ENCODE assay signal across 8 cellular contexts in the genomic region with DNA sequence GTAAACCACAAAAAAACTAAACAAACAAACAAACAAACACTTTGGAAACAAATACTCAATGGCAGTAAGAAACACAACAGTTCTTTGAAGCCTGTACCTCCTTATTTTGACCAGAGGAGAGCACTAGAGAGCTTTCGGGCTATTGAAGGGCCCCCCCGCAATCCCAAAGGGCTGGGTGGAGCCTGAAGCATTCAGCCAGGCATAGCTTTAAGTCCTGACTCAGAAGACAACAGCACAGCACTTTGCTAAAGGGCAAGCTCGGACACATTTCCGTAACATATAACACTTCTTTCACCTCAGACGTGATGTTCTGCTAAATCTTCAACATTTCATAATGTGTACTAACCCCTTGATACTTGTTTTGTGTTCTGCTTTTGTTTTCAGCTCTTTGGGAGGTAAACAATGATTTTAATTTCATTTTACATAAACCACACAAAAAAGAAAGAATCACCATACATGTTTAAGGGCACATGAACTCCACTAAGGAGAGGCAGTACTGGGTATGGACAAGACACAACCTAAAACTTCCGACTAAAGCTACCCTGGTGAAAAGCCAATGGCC. TPM values are rescaled to one million over a fixed set of nuclear protein-coding genes. Genes with fewer than 3 reads are reported as not detected.
DNase-seq lines count a peak whose midpoint lies in the region; FAIRE-seq and TF ChIP-seq lines count a peak whose summit lies in the region.

No MANE protein-coding gene starts in this region.

- H3K27me3 ChIP-seq in Karpas-422 (ENCODE audit: low read length) (no peaks in the 10 kb centered on the region), bronchial epithelial cell (ENCODE audit: control insufficient read depth, insufficient read depth, low read length) (no peaks in the 10 kb centered on the region), skeletal muscle satellite cell (ENCODE audit: control insufficient read depth, insufficient read depth, low read length) (no peaks in the 10 kb centered on the region)

- intact Hi-C loops in OCI-LY7 (cut with micrococcal nuclease; ENCODE audit: unreplicated experiment): loop anchor here (1.0 to 5.0 kb wide), 6 partner anchors 62 to 660 kb away; no protein-coding TSS in a partner anchor

- H3K4me3 ChIP-seq in Karpas-422 (ENCODE audit: low read length) (no peak overlapping the region), OCI-LY7 (ENCODE audit: low read depth, low read length, poor library complexity, severe bottlenecking) (no peak overlapping the region), bronchial epithelial cell (ENCODE audit: low read depth, low read length) (no peak overlapping the region), skeletal muscle satellite cell (ENCODE audit: low read length) (peak overlapping the region; percentile 56)

- H4K20me1 ChIP-seq in Karpas-422 (ENCODE audit: insufficient read depth, low read depth, low read length) (no peaks in the 10 kb centered on the region), OCI-LY7 (ENCODE audit: insufficient read depth, low read length) (no peaks in the 10 kb centered on the region)

- H3K9me3 Mint-ChIP-seq in activated naive CD4-positive, alpha-beta T cell treated with anti-CD3 and anti-CD28 coated beads, Interleukin-2, amount 10 ng/mL, durations not matched to agents 7 days and 5 days: no peaks in the 10 kb centered on the region

- TF ChIP-seq POLR2A in H54 (IDR thresholded peaks at IDR 0.05; ENCODE audit: low read depth, low read length): peak; percentile 19; the same call in 1 of the 2 replicates

- H3K79me2 ChIP-seq in Karpas-422 (ENCODE audit: low read length): no peaks in the 10 kb centered on the region
- H3K79me2 ChIP-seq in OCI-LY7 (ENCODE audit: insufficient read depth, low read depth, low read length): no peaks in the 10 kb centered on the region

- H3K4me1 Mint-ChIP-seq in activated naive CD4-positive, alpha-beta T cell treated with anti-CD3 and anti-CD28 coated beads, Interleukin-2, amount 10 ng/mL, durations not matched to agents 7 days and 5 days: no peaks in the 10 kb centered on the region

- H3K36me3 ChIP-seq in Karpas-422 (ENCODE audit: insufficient read depth, low read length): no peaks in the 10 kb centered on the region
- H3K36me3 ChIP-seq in OCI-LY7 (ENCODE audit: insufficient read depth, low read length): no peaks in the 10 kb centered on the region
- no peaks in the 10 kb centered on the region for H3K36me3 ChIP-seq in bronchial epithelial cell (ENCODE audit: control insufficient read depth, insufficient read depth, low read length)
- no peaks in the 10 kb centered on the region for H3K36me3 ChIP-seq in skeletal muscle satellite cell (ENCODE audit: insufficient read depth, low read length)

- no peak overlapping the region for H3K27ac ChIP-seq in Karpas-422 (ENCODE audit: low read length)
- H3K27ac ChIP-seq in OCI-LY7 (ENCODE audit: low read depth, low read length, poor library complexity, severe bottlenecking): no peak overlapping the region

- peak overlapping the region; percentile 40 for H3K4me2 ChIP-seq in Karpas-422 (ENCODE audit: low read depth, low read length, poor library complexity, severe bottlenecking)
- peak overlapping the region; percentile 48 for H3K4me2 ChIP-seq in OCI-LY7 (ENCODE audit: low read length)
- H3K4me2 ChIP-seq in skeletal muscle satellite cell (ENCODE audit: low read length): peak overlapping the region; percentile 77

- FAIRE-seq in H54 (lab: Jason Lieb, UNC) (peak; percentile 89), bronchial epithelial cell (lab: Jason Lieb, UNC) (peak; percentile 77)

- CTCF ChIA-PET in activated naive CD4-positive, alpha-beta T cell treated with anti-CD3 and anti-CD28 coated beads, Interleukin-2, amount 10 ng/mL, durations not matched to agents 7 days and 5 days (lab: Charles Lee): interaction anchor here (0.6 to 2.6 kb wide), 6 partner anchors 13 to 692 kb away, joined by 3 to 21 read pairs (median 3); no protein-coding TSS in a partner anchor
- CTCF ChIA-PET in OCI-LY7 (lab: Charles Lee; ENCODE audit: unreplicated experiment): interaction anchor here (0.6 to 1.1 kb wide), 6 partner anchors 78 to 270 kb away, joined by 3 to 7 read pairs (median 4); no protein-coding TSS in a partner anchor

- no peak overlapping the region for H3K4me3 Mint-ChIP-seq in activated naive CD4-positive, alpha-beta T cell treated with anti-CD3 and anti-CD28 coated beads, Interleukin-2, amount 10 ng/mL, durations not matched to agents 7 days and 5 days

- no TSS peak for BruUV-seq in OCI-LY7 (replicated peaks; lab: Mats Ljungman, UMichigan)

- no peak overlapping the region for H3K27ac Mint-ChIP-seq in activated naive CD4-positive, alpha-beta T cell treated with anti-CD3 and anti-CD28 coated beads, Interleukin-2, amount 10 ng/mL, durations not matched to agents 7 days and 5 days

- POLR2A ChIA-PET in OCI-LY7 (lab: Charles Lee): interaction anchor here (0.5 to 1.7 kb wide), 7 partner anchors 11 to 703 kb away, joined by 3 to 5 read pairs (median 4); no protein-coding TSS in a partner anchor

- peaks cover 5% of the 10 kb centered on the region for H3K4me1 ChIP-seq in Karpas-422 (ENCODE audit: low read length)
- H3K4me1 ChIP-seq in OCI-LY7 (ENCODE audit: insufficient read depth, low read length, poor library complexity, severe bottlenecking): peaks cover 5% of the 10 kb centered on the region
- peaks cover 6% of the 10 kb centered on the region for H3K4me1 ChIP-seq in skeletal muscle satellite cell (ENCODE audit: control insufficient read depth, insufficient read depth, low read length)

- peak; percentile 99 for TF ChIP-seq CTCF in OCI-LY7 (conservative IDR thresholded peaks at IDR 0.05; ENCODE audit: low read length)
- peak; percentile 83 for TF ChIP-seq CTCF in bronchial epithelial cell (IDR thresholded peaks at IDR 0.05; ENCODE audit: insufficient read depth, low read length, severe bottlenecking)

- no peaks in the 10 kb centered on the region for H3K9me2 ChIP-seq in Karpas-422 (replicated peaks; ENCODE audit: insufficient read depth, low read length)
- no peaks in the 10 kb centered on the region for H3K9me2 ChIP-seq in OCI-LY7 (ENCODE audit: insufficient read depth, low read length)

- no peaks in the 10 kb centered on the region for H3K36me3 Mint-ChIP-seq in activated naive CD4-positive, alpha-beta T cell treated with anti-CD3 and anti-CD28 coated beads, Interleukin-2, amount 10 ng/mL, durations not matched to agents 7 days and 5 days

- peak; percentile 42 for DNase-seq in activated naive CD4-positive, alpha-beta T cell treated with anti-CD3 and anti-CD28 coated beads, Interleukin-2, amount 10 ng/mL, durations not matched to agents 7 days and 5 days
- DNase-seq in activated naive CD4-positive, alpha-beta T cell treated with Interleukin-2 at 50 U/mL for 16 hours: no peak
- DNase-seq in H54 (ENCODE audit: insufficient read length, low spot score) (peak; percentile 57), Karpas-422 (peak; percentile 82), OCI-LY7 (ENCODE audit: low spot score) (peak; percentile 81), bronchial epithelial cell (ENCODE audit: low read depth) (peak; percentile 93), inferior parietal cortex (ENCODE audit: extremely low spot score) (peak; percentile 81)

- H3K9ac ChIP-seq in Karpas-422 (ENCODE audit: low read length) (no peak overlapping the region), skeletal muscle satellite cell (ENCODE audit: low read depth, low read length) (peak overlapping the region; percentile 71)

- H2AFZ ChIP-seq in Karpas-422 (ENCODE audit: low read length) (no peak overlapping the region), OCI-LY7 (ENCODE audit: low read length) (no peak overlapping the region)

- H3K9me3 ChIP-seq in Karpas-422 (ENCODE audit: low read length): no peaks in the 10 kb centered on the region
- H3K9me3 ChIP-seq in OCI-LY7 (ENCODE audit: low read length): no peaks in the 10 kb centered on the region
- H3K9me3 ChIP-seq in skeletal muscle satellite cell (replicated peaks; ENCODE audit: low read length): no peaks in the 10 kb centered on the region

- peaks cover 31% of the 10 kb centered on the region for H3K27me3 Mint-ChIP-seq in activated naive CD4-positive, alpha-beta T cell treated with anti-CD3 and anti-CD28 coated beads, Interleukin-2, amount 10 ng/mL, durations not matched to agents 7 days and 5 days

RNA-seq across cellular contexts. Expression of a gene that starts 9.7 kb away (rescaled TPM):
- total RNA-seq in Karpas-422 (2014; rRNA removed; shearing (Covaris generic); ENCODE audit: low replicate concordance): not detected in 2 replicates
- total RNA-seq in OCI-LY7 (2014; rRNA removed; shearing (Covaris generic)): 0.49 TPM in 1 of 2 replicates, not detected in the other
- 0.65 and 1.5 TPM in 2 replicates for total RNA-seq in OCI-LY7 (2022)
- not detected in 2 replicates for total RNA-seq in bronchial epithelial cell
- not detected in 2 replicates for total RNA-seq in skeletal muscle satellite cell (2012; rRNA removed)
